Comparison of ENCODE assay signal across 33 cellular contexts in genomic region chr6:123875784-123876183, GRCh38.
"Had no signal": no experiment of that assay in that cellular context is flagged by ENCODE, and none has a peak within 500 bp of the region (broad histone marks: within the 10 kb centered on the region; RNA-seq: fewer than 3 reads in every experiment).

No MANE protein-coding gene starts in this region.

- H3K36me3 ChIP-seq: colonic mucosa, SJCRH30, WERI-Rb-1 had no signal

- H3K9me3 ChIP-seq: colonic mucosa, SJCRH30 had no signal

- H3K27me3 Mint-ChIP-seq: activated CD4-positive, alpha-beta memory T cell treated with anti-CD3 and anti-CD28 coated beads, Interleukin-2, amount 10 ng/mL, durations not matched to agents 7 days and 5 days; activated CD8-positive, alpha-beta memory T cell treated with anti-CD3 and anti-CD28 coated beads, Interleukin-2, amount 10 ng/mL, durations not matched to agents 7 days and 5 days; activated naive CD4-positive, alpha-beta T cell treated with anti-CD3 and anti-CD28 coated beads, Interleukin-2, amount 10 ng/mL, durations not matched to agents 7 days and 5 days; activated naive CD8-positive, alpha-beta T cell; activated naive CD8-positive, alpha-beta T cell treated with anti-CD3 and anti-CD28 coated beads, Interleukin-2, amount 50 U/mL, for 24 hours had no signal

- H3K36me3 Mint-ChIP-seq: activated CD8-positive, alpha-beta memory T cell treated with anti-CD3 and anti-CD28 coated beads, Interleukin-2, amount 10 ng/mL, durations not matched to agents 7 days and 5 days; activated naive CD4-positive, alpha-beta T cell treated with anti-CD3 and anti-CD28 coated beads, Interleukin-2, amount 10 ng/mL, durations not matched to agents 7 days and 5 days; activated naive CD8-positive, alpha-beta T cell; brain had no signal

- H3K27ac Mint-ChIP-seq: activated CD4-positive, alpha-beta memory T cell treated with anti-CD3 and anti-CD28 coated beads, Interleukin-2, amount 10 ng/mL, durations not matched to agents 7 days and 5 days; activated CD8-positive, alpha-beta memory T cell treated with anti-CD3 and anti-CD28 coated beads, Interleukin-2, amount 10 ng/mL, durations not matched to agents 7 days and 5 days; activated naive CD4-positive, alpha-beta T cell treated with anti-CD3 and anti-CD28 coated beads, Interleukin-2, amount 10 ng/mL, durations not matched to agents 7 days and 5 days; activated naive CD8-positive, alpha-beta T cell; activated naive CD8-positive, alpha-beta T cell treated with anti-CD3 and anti-CD28 coated beads, Interleukin-2, amount 50 U/mL, for 24 hours; brain had no signal

- H3K9me3 Mint-ChIP-seq: activated naive CD4-positive, alpha-beta T cell treated with anti-CD3 and anti-CD28 coated beads, Interleukin-2, amount 10 ng/mL, durations not matched to agents 7 days and 5 days had no signal

- H3K4me1 Mint-ChIP-seq: activated CD4-positive, alpha-beta memory T cell treated with anti-CD3 and anti-CD28 coated beads, Interleukin-2, amount 10 ng/mL, durations not matched to agents 7 days and 5 days; activated CD8-positive, alpha-beta memory T cell treated with anti-CD3 and anti-CD28 coated beads, Interleukin-2, amount 10 ng/mL, durations not matched to agents 7 days and 5 days; activated naive CD4-positive, alpha-beta T cell treated with anti-CD3 and anti-CD28 coated beads, Interleukin-2, amount 10 ng/mL, durations not matched to agents 7 days and 5 days; activated naive CD8-positive, alpha-beta T cell treated with anti-CD3 and anti-CD28 coated beads, Interleukin-2, amount 50 U/mL, for 24 hours; brain had no signal

- H3K4me3 ChIP-seq: colonic mucosa, SJCRH30, SK-N-MC had no signal

- ATAC-seq: activated CD8-positive, alpha-beta memory T cell treated with anti-CD3 and anti-CD28 coated beads, Interleukin-2, amount 10 ng/mL, durations not matched to agents 7 days and 5 days; activated naive CD8-positive, alpha-beta T cell treated with anti-CD3 and anti-CD28 coated beads, Interleukin-2, amount 50 U/mL, for 24 hours had no signal

- FAIRE-seq: bronchial epithelial cell had no signal

- H3K4me3 Mint-ChIP-seq: activated CD4-positive, alpha-beta memory T cell treated with anti-CD3 and anti-CD28 coated beads, Interleukin-2, amount 10 ng/mL, durations not matched to agents 7 days and 5 days; activated CD8-positive, alpha-beta memory T cell treated with anti-CD3 and anti-CD28 coated beads, Interleukin-2, amount 10 ng/mL, durations not matched to agents 7 days and 5 days; activated naive CD4-positive, alpha-beta T cell treated with anti-CD3 and anti-CD28 coated beads, Interleukin-2, amount 10 ng/mL, durations not matched to agents 7 days and 5 days; activated naive CD8-positive, alpha-beta T cell; activated naive CD8-positive, alpha-beta T cell treated with anti-CD3 and anti-CD28 coated beads, Interleukin-2, amount 50 U/mL, for 24 hours; brain had no signal

- DNase-seq: activated CD4-positive, alpha-beta memory T cell treated with anti-CD3 and anti-CD28 coated beads, Interleukin-2, amount 10 ng/mL, durations not matched to agents 7 days and 5 days; activated CD4-positive, alpha-beta T cell treated with anti-CD3 and anti-CD28 coated beads for 1 hour; activated CD4-positive, alpha-beta T cell treated with anti-CD3 and anti-CD28 coated beads for 48 hours; activated CD4-positive, CD25-positive, alpha-beta regulatory T cell; activated CD8-positive, alpha-beta memory T cell treated with anti-CD3 and anti-CD28 coated beads for 24 hours; activated CD8-positive, alpha-beta memory T cell treated with anti-CD3 and anti-CD28 coated beads, Interleukin-2, amount 10 ng/mL, durations not matched to agents 7 days and 5 days; activated CD8-positive, alpha-beta memory T cell treated with anti-CD3 and anti-CD28 coated beads, Interleukin-2, amount 50 U/mL, for 48 hours; activated effector memory CD4-positive, alpha-beta T cell treated with Interleukin-2 at 50 U/mL for 16 hours; activated naive CD4-positive, alpha-beta T cell treated with anti-CD3 and anti-CD28 coated beads, Interleukin-2, amount 10 ng/mL, durations not matched to agents 7 days and 5 days; activated naive CD8-positive, alpha-beta T cell treated with anti-CD3 and anti-CD28 coated beads, Interleukin-2, amount 50 U/mL, for 24 hours; activated T-cell treated with anti-CD3 and anti-CD28 coated beads, Interleukin-2, amount 50 U/mL, for 48 hours; anterior cingulate cortex; caudate nucleus; colonic mucosa; NCI-H1048; NCI-H1105 treated with DMSO at 0.1 percent for 48 hours; NCI-H1436; NCI-H1694; NCI-H1930; NCI-H2081 treated with DMSO at 0.1 percent for 48 hours; NCI-H226; NCI-H446 treated with DMSO at 0.1 percent for 48 hours; NCI-H524; NCI-H69; OCI-M1; Right ventricle myocardium superior; SJCRH30; T1000; WERI-Rb-1 had no signal

- H3K27ac ChIP-seq: colonic mucosa, SJCRH30, SK-N-MC, WERI-Rb-1 had no signal

- H3K27me3 ChIP-seq: colonic mucosa, SJCRH30 had no signal

- H3K4me1 ChIP-seq: colonic mucosa, SJCRH30 had no signal
